In the genomic region with DNA sequence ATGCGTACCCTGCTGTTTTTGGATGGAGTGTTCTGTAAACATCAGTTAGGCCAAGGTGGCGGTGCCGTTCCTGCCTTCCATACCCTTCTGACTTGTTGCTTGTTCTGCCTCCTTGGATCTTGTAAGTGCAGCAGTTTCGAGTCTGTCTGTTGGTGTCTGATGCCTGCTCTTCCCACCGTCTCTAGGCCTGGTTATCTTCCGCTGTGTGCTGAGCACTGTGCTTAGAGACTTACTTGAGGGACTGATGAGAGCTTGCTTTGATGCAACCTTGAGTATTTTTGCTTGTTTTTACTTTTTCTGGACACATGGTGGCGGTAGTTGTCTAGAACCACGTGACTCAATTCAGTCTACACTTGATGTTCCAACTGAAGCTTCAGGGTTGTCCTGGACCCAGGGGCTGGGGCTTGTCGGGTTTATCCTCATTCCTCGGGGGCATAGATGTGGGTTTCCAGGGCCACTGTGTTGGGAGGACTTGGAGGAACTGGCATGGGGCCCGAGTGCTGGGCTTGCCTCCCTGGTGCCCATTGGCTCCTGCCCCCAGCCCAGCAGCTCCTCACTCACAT, we compare ENCODE assay signal across 8 cellular contexts. TPM values are rescaled to one million over a fixed set of nuclear protein-coding genes. Genes with fewer than 3 reads are reported as not detected.
DNase-seq lines count a peak whose midpoint lies in the region; ATAC-seq, FAIRE-seq and TF ChIP-seq lines count a peak whose summit lies in the region.

No MANE protein-coding gene starts in this region.

- dilution Hi-C loops in keratinocyte (cut with MboI; ENCODE audit: extremely low pct_ligation_motif_present, low sequenced_read_pairs) = no loop called here

- 51 to 55% methylated on average over 11 of the region's 11 CpGs for WGBS in GM23248 (ENCODE audit: low coverage in 1 of 2, low lambda C conversion rate in 2 of 2, missing lambda C conversion rate in 2 of 2), 2 experiments

- H3K36me3 ChIP-seq in GM23248 (ENCODE audit: low read depth) (no peaks in the 10 kb centered on the region), keratinocyte (ENCODE audit: control insufficient read depth in 2 of 2, extremely low read depth in 1 of 2, insufficient read depth in 2 of 2, low read length in 2 of 2) (no peaks in the 10 kb centered on the region)

- in situ Hi-C loops in GM23248 (cut with MboI) = no loop called here

- H3K9me3 ChIP-seq in GM23248 (ENCODE audit: low read depth) (no peaks in the 10 kb centered on the region), keratinocyte (ENCODE audit: control insufficient read depth, low read depth, low read length) (no peaks in the 10 kb centered on the region)

- peak; percentile 8 for DNase-seq in DMS53 treated with DMSO at 0.1 percent for 48 hours (lab: John Stamatoyannopoulos, UW; ENCODE audit: unreplicated experiment)
- DNase-seq in GM23248 = peak; percentile 49
- DNase-seq in SHP77 treated with DMSO at 0.1 percent for 48 hours (lab: John Stamatoyannopoulos, UW) = peak; percentile 24
- DNase-seq in keratinocyte (ENCODE audit: low read depth, low spot score) = no peak
- DNase-seq in anterior cingulate cortex (lab: John Stamatoyannopoulos, UW) = no peak
- no peak for DNase-seq in stimulated activated CD8-positive, alpha-beta memory T cell treated with anti-CD3 and anti-CD28 coated beads, Interleukin-4, amount 100 ng/mL, for 48 hours

- H3K9me1 ChIP-seq in keratinocyte (ENCODE audit: control insufficient read depth, extremely low read depth, insufficient read depth, low read length) = no peaks in the 10 kb centered on the region

- H3K27me3 ChIP-seq in GM23248 (replicated peaks; ENCODE audit: insufficient read depth) = no peaks in the 10 kb centered on the region
- H3K27me3 ChIP-seq in keratinocyte (ENCODE audit: control insufficient read depth, extremely low read depth, insufficient read depth, low read length) = no peaks in the 10 kb centered on the region

- no peaks in the 10 kb centered on the region for H3K79me2 ChIP-seq in GM23248 (ENCODE audit: insufficient read depth)
- no peaks in the 10 kb centered on the region for H3K79me2 ChIP-seq in keratinocyte (ENCODE audit: control insufficient read depth, insufficient read depth, low read length)

- H3F3A ChIP-seq in GM23248 (ENCODE audit: insufficient read depth) = no peaks in the 10 kb centered on the region

- no peak overlapping the region for H3K4me2 ChIP-seq in GM23248 (ENCODE audit: unreplicated experiment)
- no peak overlapping the region for H3K4me2 ChIP-seq in keratinocyte (ENCODE audit: control insufficient read depth, extremely low read depth, insufficient read depth, low read depth, low read length)

- H3K4me1 ChIP-seq in GM23248 (ENCODE audit: insufficient read depth) (no peaks in the 10 kb centered on the region), keratinocyte (ENCODE audit: control insufficient read depth, extremely low read depth, insufficient read depth, low read length) (no peaks in the 10 kb centered on the region)

- H4K20me1 ChIP-seq in GM23248 (ENCODE audit: insufficient read depth) (no peaks in the 10 kb centered on the region), keratinocyte (ENCODE audit: control insufficient read depth, extremely low read depth, insufficient read depth, low read length) (no peaks in the 10 kb centered on the region)

- H3K4me3 ChIP-seq in GM23248 = no peak overlapping the region
- H3K4me3 ChIP-seq in keratinocyte (ENCODE audit: control insufficient read depth in 2 of 3, extremely low read depth in 1 of 3, insufficient read depth in 2 of 3, low read depth in 1 of 3, low read length in 3 of 3) = no peak overlapping the region

- no peak overlapping the region for H2AFZ ChIP-seq in GM23248
- no peak overlapping the region for H2AFZ ChIP-seq in keratinocyte (ENCODE audit: control insufficient read depth, low read length)

- no peak for ATAC-seq in GM18502 (IDR thresholded peaks at IDR 0.05; ENCODE audit: poor library complexity, unreplicated experiment)
- no peak for ATAC-seq in GM18868 (IDR thresholded peaks at IDR 0.05; ENCODE audit: unreplicated experiment)

- peak; percentile 27 to 41 (median 35) for TF ChIP-seq CTCF in keratinocyte (optimal IDR thresholded peaks at IDR 0.05 in 1 of 3, IDR thresholded peaks at IDR 0.05 in 1 of 3, conservative IDR thresholded peaks at IDR 0.05 in 1 of 3; ENCODE audit: extremely low read depth in 1 of 3, insufficient read depth in 2 of 3, low read length in 3 of 3)

- H3K9ac ChIP-seq in GM23248 (no peak overlapping the region), keratinocyte (ENCODE audit: control insufficient read depth, extremely low read depth, insufficient read depth, low read length) (no peak overlapping the region)

- no peaks in the 10 kb centered on the region for H3K9me2 ChIP-seq in GM23248 (ENCODE audit: insufficient read depth)

- no peak for FAIRE-seq in keratinocyte (lab: Jason Lieb, UNC)

- H3K27ac ChIP-seq in GM23248 (no peak overlapping the region), keratinocyte (ENCODE audit: control insufficient read depth, insufficient read depth, low read length) (no peak overlapping the region)

RNA-seq across cellular contexts. Expression of gene SPRN, which starts 14.4 kb away (rescaled TPM):
- 0.22 and 0.76 TPM in 2 replicates for total RNA-seq in GM23248 (2014; rRNA removed; shearing (Covaris generic))
- 0.32 and 0.34 TPM in 2 replicates for polyA plus RNA-seq in GM23248 (2016; fragmentation: Nextera tagmentation; extraction: Ambion mirVana)
- 0.01 to 0.04 TPM (median 0.02 TPM) in 3 replicates for polyA plus RNA-seq in keratinocyte
- polyA plus RNA-seq in keratinocyte (2011; ENCODE audit: low read depth) = not detected
- 0.04 and 0.06 TPM in 2 replicates for polyA plus RNA-seq in keratinocyte (2011; cell fraction: cytosol; rRNA removed)
- polyA plus RNA-seq in keratinocyte (2011; cell fraction: nucleus; rRNA removed) = 0.08 and 0.10 TPM in 2 replicates
- polyA plus RNA-seq in keratinocyte (2012; ENCODE audit: low replicate concordance) = 1.1 and 1.2 TPM in 2 replicates
- polyA minus RNA-seq in keratinocyte = 0.13 TPM in 1 of 3 replicates, not detected in the others
- not detected for polyA minus RNA-seq in keratinocyte (2011; cell fraction: cytosol; rRNA and poly(A)+ RNA removed)
- polyA minus RNA-seq in keratinocyte (2011; cell fraction: nucleus; rRNA and poly(A)+ RNA removed) = 0.16 and 0.21 TPM in 2 replicates

RNA-seq across cellular contexts. Expression of gene SCART1, which starts 15.0 kb away (rescaled TPM):
- total RNA-seq in GM23248 (2014; rRNA removed; shearing (Covaris generic)) = 0.65 and 2.1 TPM in 2 replicates
- polyA plus RNA-seq in GM23248 (2016; fragmentation: Nextera tagmentation; extraction: Ambion mirVana) = 0.15 and 0.16 TPM in 2 replicates
- 0.58 to 0.75 TPM (median 0.70 TPM) in 3 replicates for polyA plus RNA-seq in keratinocyte
- polyA plus RNA-seq in keratinocyte (2011; ENCODE audit: low read depth) = 0.52 TPM
- 0.22 and 0.33 TPM in 2 replicates for polyA plus RNA-seq in keratinocyte (2011; cell fraction: cytosol; rRNA removed)
- polyA plus RNA-seq in keratinocyte (2011; cell fraction: nucleus; rRNA removed) = 1.7 and 3.2 TPM in 2 replicates
- polyA plus RNA-seq in keratinocyte (2012; ENCODE audit: low replicate concordance) = 0.14 and 1.3 TPM in 2 replicates
- 0.73 to 1.7 TPM (median 1.6 TPM) in 3 replicates for polyA minus RNA-seq in keratinocyte
- not detected for polyA minus RNA-seq in keratinocyte (2011; cell fraction: cytosol; rRNA and poly(A)+ RNA removed)
- polyA minus RNA-seq in keratinocyte (2011; cell fraction: nucleus; rRNA and poly(A)+ RNA removed) = 2.0 and 3.0 TPM in 2 replicates

RNA-seq across cellular contexts. Expression of gene MTG1, which starts 44.8 kb away (rescaled TPM):
- total RNA-seq in GM23248 (2014; rRNA removed; shearing (Covaris generic)) = 22.8 and 26.1 TPM in 2 replicates
- polyA plus RNA-seq in GM23248 (2016; fragmentation: Nextera tagmentation; extraction: Ambion mirVana) (50.7 and 53.4 TPM in 2 replicates), keratinocyte (30.8 to 36.9 TPM (median 31.6 TPM) in 3 replicates)
- 16.6 TPM for polyA plus RNA-seq in keratinocyte (2011; ENCODE audit: low read depth)
- polyA plus RNA-seq in keratinocyte (2011; cell fraction: cytosol; rRNA removed) = 19.8 and 23.8 TPM in 2 replicates
- 90.1 and 94.9 TPM in 2 replicates for polyA plus RNA-seq in keratinocyte (2011; cell fraction: nucleus; rRNA removed)
- 14.8 and 26.6 TPM in 2 replicates for polyA plus RNA-seq in keratinocyte (2012; ENCODE audit: low replicate concordance)
- polyA minus RNA-seq in keratinocyte = 23.3 to 40.4 TPM (median 28.1 TPM) in 3 replicates
- 8.6 TPM for polyA minus RNA-seq in keratinocyte (2011; cell fraction: cytosol; rRNA and poly(A)+ RNA removed)
- polyA minus RNA-seq in keratinocyte (2011; cell fraction: nucleus; rRNA and poly(A)+ RNA removed) = 25.7 and 29.6 TPM in 2 replicates

RNA-seq across cellular contexts. Expression of gene PAOX, which starts 59.7 kb away (rescaled TPM):
- total RNA-seq in GM23248 (2014; rRNA removed; shearing (Covaris generic)) = 4.1 and 5.8 TPM in 2 replicates
- 4.5 TPM in 2 replicates for polyA plus RNA-seq in GM23248 (2016; fragmentation: Nextera tagmentation; extraction: Ambion mirVana)
- polyA plus RNA-seq in keratinocyte = 2.5 to 2.8 TPM (median 2.6 TPM) in 3 replicates
- polyA plus RNA-seq in keratinocyte (2011; ENCODE audit: low read depth) = 1.3 TPM
- 1.4 and 2.8 TPM in 2 replicates for polyA plus RNA-seq in keratinocyte (2011; cell fraction: cytosol; rRNA removed)
- polyA plus RNA-seq in keratinocyte (2011; cell fraction: nucleus; rRNA removed) = 4.4 and 4.8 TPM in 2 replicates
- 2.3 and 3.2 TPM in 2 replicates for polyA plus RNA-seq in keratinocyte (2012; ENCODE audit: low replicate concordance)
- 1.7 to 2.8 TPM (median 2.8 TPM) in 3 replicates for polyA minus RNA-seq in keratinocyte
- 3.1 TPM for polyA minus RNA-seq in keratinocyte (2011; cell fraction: cytosol; rRNA and poly(A)+ RNA removed)
- 1.7 and 2.0 TPM in 2 replicates for polyA minus RNA-seq in keratinocyte (2011; cell fraction: nucleus; rRNA and poly(A)+ RNA removed)

Comparison
In these comparisons a context has a peak if more than half of its experiments do, and no peak if none do; other contexts are left out.
1. DNase-seq: peak in DMS53 treated with DMSO at 0.1 percent for 48 hours (single experiment), GM23248 (single experiment) and SHP77 treated with DMSO at 0.1 percent for 48 hours (single experiment); none in keratinocyte (single experiment), anterior cingulate cortex (0 of 58) and stimulated activated CD8-positive, alpha-beta memory T cell treated with anti-CD3 and anti-CD28 coated beads, Interleukin-4, amount 100 ng/mL, for 48 hours (single experiment).